8 cellular contexts compared by ENCODE assay signal in genomic region chr10:67790534-67791408, GRCh38. TPM values are rescaled to one million over a fixed set of nuclear protein-coding genes. Genes with fewer than 3 reads are reported as not detected.
DNase-seq lines count a peak whose midpoint lies in the region; ATAC-seq and TF ChIP-seq lines count a peak whose summit lies in the region.

No MANE protein-coding gene starts in this region.

- intact Hi-C loops in upper lobe of right lung (cut with DNase I), result no loop called here
- intact Hi-C loops in CD4-positive, alpha-beta memory T cell (cut with micrococcal nuclease), result no loop called here

- H3K27ac Mint-ChIP-seq in immature natural killer cell, result no peak overlapping the region
- peak overlapping the region in 2 of 7 donors; percentile 5 to 32 for H3K27ac Mint-ChIP-seq in CD4-positive, alpha-beta memory T cell

- H3K4me3 Mint-ChIP-seq in immature natural killer cell, result no peak overlapping the region
- no peak overlapping the region for H3K4me3 Mint-ChIP-seq in CD4-positive, alpha-beta memory T cell

- TF ChIP-seq CTCF in brain microvascular endothelial cell (IDR thresholded peaks at IDR 0.05; ENCODE audit: low read depth, low read length, missing control alignments), result no peak
- TF ChIP-seq CTCF in upper lobe of right lung (IDR thresholded peaks at IDR 0.05), result no peak

- no peak overlapping the region for H3K4me3 ChIP-seq in brain microvascular endothelial cell (ENCODE audit: low read depth, low read length)
- no peak overlapping the region for H3K4me3 ChIP-seq in upper lobe of right lung
- no peak overlapping the region for H3K4me3 ChIP-seq in CD4-positive, alpha-beta memory T cell (ENCODE audit: low read length in 2 of 2)

- no peaks in the 10 kb centered on the region for H3K4me1 ChIP-seq in upper lobe of right lung
- peaks cover 15% of the 10 kb centered on the region for H3K4me1 ChIP-seq in CD4-positive, alpha-beta memory T cell (ENCODE audit: insufficient read depth, low read length)

- peak; percentile 20 to 24 (median 20) for DNase-seq in stimulated activated CD4-positive, alpha-beta T cell treated with anti-CD3 and anti-CD28 coated beads, Interleukin-12 subunit alpha, Interleukin-12 subunit beta, amount 100 ng/mL, for 48 hours (ENCODE audit: low read depth in 2 of 3, low spot score in 1 of 3)
- DNase-seq in stimulated activated CD4-positive, alpha-beta T cell treated with anti-CD3 and anti-CD28 coated beads, Interleukin-4, amount 100 ng/mL, for 1 hour, result no peak
- DNase-seq in NCI-H2107 (lab: John Stamatoyannopoulos, UW), result peak; percentile 0
- DNase-seq in brain microvascular endothelial cell, result peak; percentile 2
- DNase-seq in upper lobe of right lung, result no peak
- DNase-seq in NCI-H1105 (lab: John Stamatoyannopoulos, UW), result no peak
- DNase-seq in immature natural killer cell, result no peak
- no peak for DNase-seq in CD4-positive, alpha-beta memory T cell

- H3K27me3 ChIP-seq in brain microvascular endothelial cell (replicated peaks) (no peaks in the 10 kb centered on the region), upper lobe of right lung (no peaks in the 10 kb centered on the region)
- no peaks in the 10 kb centered on the region for H3K27me3 ChIP-seq in CD4-positive, alpha-beta memory T cell (ENCODE audit: insufficient read depth, low read length)

- H3K36me3 ChIP-seq in brain microvascular endothelial cell (replicated peaks), result no peaks in the 10 kb centered on the region
- H3K36me3 ChIP-seq in upper lobe of right lung, result no peaks in the 10 kb centered on the region
- no peaks in the 10 kb centered on the region for H3K36me3 ChIP-seq in CD4-positive, alpha-beta memory T cell (ENCODE audit: insufficient read depth, low read length)

- peak; percentile 57 for ATAC-seq in upper lobe of right lung

- POLR2A ChIA-PET in CD4-positive, alpha-beta memory T cell (lab: Charles Lee; ENCODE audit: partially characterized antibody), result interaction anchor here (1.4 kb wide), 1 partner anchor 26 kb away, joined by 8 read pairs; no protein-coding TSS in a partner anchor

- H3K4me1 Mint-ChIP-seq in immature natural killer cell, result peaks cover 0 to 2% of the 10 kb centered on the region in 2 donors
- peaks cover 10 to 20% (median 13%) of the 10 kb centered on the region in 4 donors for H3K4me1 Mint-ChIP-seq in CD4-positive, alpha-beta memory T cell

- no peaks in the 10 kb centered on the region for H3K9me3 ChIP-seq in upper lobe of right lung
- H3K9me3 ChIP-seq in CD4-positive, alpha-beta memory T cell (ENCODE audit: control insufficient read depth in 1 of 2, low read length in 2 of 2), result no peaks in the 10 kb centered on the region

- H3K27ac ChIP-seq in brain microvascular endothelial cell (no peak overlapping the region), upper lobe of right lung (no peak overlapping the region)
- no peak overlapping the region for H3K27ac ChIP-seq in CD4-positive, alpha-beta memory T cell (ENCODE audit: low read depth, low read length)

- CTCF ChIA-PET in CD4-positive, alpha-beta memory T cell (lab: Charles Lee; ENCODE audit: partially characterized antibody), result interaction anchor here (0.9 to 5.4 kb wide), 2 partner anchors 20 to 366 kb away, joined by 6 to 99 read pairs; no protein-coding TSS in a partner anchor

- H3K9me3 Mint-ChIP-seq in immature natural killer cell, result no peaks in the 10 kb centered on the region
- H3K9me3 Mint-ChIP-seq in CD4-positive, alpha-beta memory T cell, result no peaks in the 10 kb centered on the region

- H3K27me3 Mint-ChIP-seq in immature natural killer cell (ENCODE audit: low read depth in 3 of 3), result peaks cover 1 to 3% (median 2%) of the 10 kb centered on the region in 3 donors
- H3K27me3 Mint-ChIP-seq in CD4-positive, alpha-beta memory T cell, result no peaks in the 10 kb centered on the region

- H3K36me3 Mint-ChIP-seq in immature natural killer cell, result no peaks in the 10 kb centered on the region
- no peaks in the 10 kb centered on the region for H3K36me3 Mint-ChIP-seq in CD4-positive, alpha-beta memory T cell

- in situ Hi-C loops in brain microvascular endothelial cell (cut with HindIII; ENCODE audit: low pct_ligation_motif_present, low sequenced_read_pairs), result no loop called here

RNA-seq across cellular contexts. Expression of gene DNAJC12, which starts 47.2 kb away (rescaled TPM):
- total RNA-seq in upper lobe of right lung, result 1.6 TPM
- polyA plus RNA-seq in immature natural killer cell, result under 1 TPM in 1 of 3 donors, not detected in 2; 0.44 TPM
- total RNA-seq in CD4-positive, alpha-beta memory T cell, result not detected
- under 1 TPM in 1 of 2 donors, not detected in 1; 0.22 TPM for polyA plus RNA-seq in CD4-positive, alpha-beta memory T cell

Comparison
In these comparisons a context has a peak if more than half of its experiments do, and no peak if none do; other contexts are left out.
1. DNase-seq: peak in stimulated activated CD4-positive, alpha-beta T cell treated with anti-CD3 and anti-CD28 coated beads, Interleukin-12 subunit alpha, Interleukin-12 subunit beta, amount 100 ng/mL, for 48 hours (3 of 3), NCI-H2107 (single experiment) and brain microvascular endothelial cell (single experiment); none in stimulated activated CD4-positive, alpha-beta T cell treated with anti-CD3 and anti-CD28 coated beads, Interleukin-4, amount 100 ng/mL, for 1 hour (single experiment), upper lobe of right lung (single experiment), NCI-H1105 (single experiment), immature natural killer cell (0 of 3) and CD4-positive, alpha-beta memory T cell (0 of 5).